1 cellular context compared by ENCODE assay signal in the genomic region with DNA sequence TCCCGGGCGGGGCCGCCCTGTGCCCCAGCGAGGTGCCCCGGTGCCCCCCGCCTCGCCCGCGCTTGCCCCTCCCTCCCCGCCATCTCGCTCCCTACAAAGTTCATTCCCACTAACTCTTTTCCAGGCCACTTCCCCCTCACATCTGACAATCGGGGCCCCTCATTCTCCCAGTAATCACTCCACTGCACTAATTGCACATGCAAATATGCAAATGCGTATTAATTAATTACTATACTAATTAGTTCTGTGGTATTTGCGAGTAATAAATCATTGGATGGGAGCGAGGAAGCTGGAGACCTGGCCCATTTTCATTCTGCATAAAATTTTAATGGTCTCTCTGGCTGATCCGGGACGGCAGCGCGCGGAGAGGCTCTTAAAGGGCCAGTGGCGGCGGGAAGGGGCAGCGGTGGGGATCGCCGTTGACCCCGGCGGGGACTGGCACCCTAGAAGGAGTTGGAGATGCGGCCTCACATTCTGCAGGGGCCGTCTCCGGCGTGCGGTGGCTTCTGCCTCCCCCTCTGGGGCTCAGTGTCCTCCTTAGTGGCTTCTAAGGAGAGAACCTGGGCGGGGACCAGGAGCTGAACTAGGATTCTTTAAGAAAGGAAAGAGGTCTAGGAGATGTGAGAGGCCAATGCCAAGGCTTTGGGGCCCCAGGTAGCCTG.
TF ChIP-seq lines count a peak whose summit lies in the region.

No MANE protein-coding gene starts in this region.

TF ChIP-seq in HCT116, 20 proteins besides CTCF, POLR2A, EP300 and RAD21:
- TF ChIP-seq ZNF274 (IDR thresholded peaks at IDR 0.05; ENCODE audit: low read depth, low read length) = no peak
- TF ChIP-seq, protein P1, sequence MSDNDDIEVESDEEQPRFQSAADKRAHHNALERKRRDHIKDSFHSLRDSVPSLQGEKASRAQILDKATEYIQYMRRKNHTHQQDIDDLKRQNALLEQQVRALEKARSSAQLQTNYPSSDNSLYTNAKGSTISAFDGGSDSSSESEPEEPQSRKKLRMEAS (IDR thresholded peaks at IDR 0.05) = peak; percentile 42; the same call in 1 of the 2 replicates
